ENCODE assay signal across 8 cellular contexts in the genomic region with DNA sequence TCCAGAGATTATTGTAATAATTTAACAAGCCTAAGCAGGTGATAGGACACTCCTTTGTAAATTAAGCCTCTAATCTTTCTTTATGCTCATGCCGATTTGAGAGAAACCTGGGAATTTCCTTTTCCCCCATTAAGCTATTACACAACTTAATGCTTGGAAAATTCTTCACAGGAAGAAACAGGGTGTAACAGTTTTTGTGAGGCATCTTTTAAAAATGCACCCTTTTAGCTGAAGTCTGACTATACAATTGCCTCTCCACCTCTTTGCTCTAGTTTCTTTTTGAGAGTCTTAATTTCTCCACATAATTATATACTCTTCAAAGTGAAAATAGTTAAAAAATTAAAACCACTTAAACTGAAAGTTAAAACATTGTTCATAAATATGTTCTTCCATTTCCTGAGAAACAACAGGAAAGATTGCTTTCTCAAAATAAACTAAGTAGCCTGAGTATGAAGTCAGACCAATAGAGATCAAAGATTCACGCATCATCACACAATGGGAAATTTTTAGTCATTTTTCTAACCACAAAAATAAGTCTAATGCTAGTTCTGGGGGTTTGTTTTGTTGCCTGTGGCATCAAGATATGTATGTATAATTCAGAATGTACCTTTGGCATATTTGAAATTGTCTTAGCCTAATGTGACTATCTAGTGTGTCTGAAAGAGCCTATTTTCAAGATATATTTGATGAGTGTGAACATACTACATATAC. TPM values are rescaled to one million over a fixed set of nuclear protein-coding genes. Genes with fewer than 3 reads are reported as not detected.
A peak's percentile ranks its signal among the peaks of the same experiment; 100 is the strongest.
DNase-seq lines count a peak whose midpoint lies in the region; ATAC-seq and TF ChIP-seq lines count a peak whose summit lies in the region.

No MANE protein-coding gene starts in this region.

- no peak for TF ChIP-seq CTCF in heart left ventricle (IDR thresholded peaks at IDR 0.05)

- ATAC-seq in GM18519 (IDR thresholded peaks at IDR 0.05; ENCODE audit: low FRiP score, unreplicated experiment) = peak; percentile 85
- peak; percentile 87 for ATAC-seq in HG02759 (IDR thresholded peaks at IDR 0.05; ENCODE audit: unreplicated experiment)
- no peak for ATAC-seq in heart left ventricle

- no peak overlapping the region for H3K14ac ChIP-seq in mesenchymal stem cell (ENCODE audit: low read length in 2 of 2)

- no peak overlapping the region for H3K4me3 ChIP-seq in SJSA1
- peak overlapping the region in 1 of 2 experiments; percentile 6 for H3K4me3 ChIP-seq in mesenchymal stem cell (ENCODE audit: insufficient read depth in 1 of 2, low read depth in 1 of 2, low read length in 2 of 2)
- H3K4me3 ChIP-seq in heart left ventricle = no peak overlapping the region

- intact Hi-C loops in heart left ventricle (cut with DNase I) = no loop called here

- H3K23ac ChIP-seq in mesenchymal stem cell (ENCODE audit: low read length in 2 of 2) = no peak overlapping the region

- no peak overlapping the region for H2BK15ac ChIP-seq in mesenchymal stem cell (ENCODE audit: low read depth, poor library complexity, severe bottlenecking)

- WGBS in mesenchymal stem cell = no CpG with 5 or more reads among the region's 2 CpGs
- 55 to 71% (median 61%) methylated on average over 2 of the region's 2 CpGs for WGBS in heart left ventricle, 4 donors

- no peak overlapping the region for H4K91ac ChIP-seq in mesenchymal stem cell (ENCODE audit: low read length)

- H3K4me1 ChIP-seq in SJSA1 (replicated peaks) = peaks cover 19% of the 10 kb centered on the region
- H3K4me1 ChIP-seq in mesenchymal stem cell (ENCODE audit: control insufficient read depth, insufficient read depth, low read depth, low read length) = peaks cover 1% of the 10 kb centered on the region
- H3K4me1 ChIP-seq in heart left ventricle = peaks cover 0 to 25% (median 0%) of the 10 kb centered on the region in 12 donors

- peaks cover under 1% of the 10 kb centered on the region; the same call in 1 of the 2 replicates for H3K36me3 ChIP-seq in SJSA1
- peaks cover 0 to 4% of the 10 kb centered on the region in 2 experiments for H3K36me3 ChIP-seq in mesenchymal stem cell (ENCODE audit: control insufficient read depth in 1 of 2, insufficient read depth in 2 of 2, low read depth in 1 of 2, low read length in 2 of 2)
- H3K36me3 ChIP-seq in heart left ventricle = peaks cover 0 to 11% (median 0%) of the 10 kb centered on the region in 9 donors

- no peak overlapping the region for H4K8ac ChIP-seq in mesenchymal stem cell (ENCODE audit: low read length)

- no peak overlapping the region for H2AFZ ChIP-seq in mesenchymal stem cell (ENCODE audit: low read depth, low read length)

- no peak overlapping the region for H2AK5ac ChIP-seq in mesenchymal stem cell (ENCODE audit: low read length, severe bottlenecking)

- H3K9ac ChIP-seq in mesenchymal stem cell (ENCODE audit: low read length) = peak overlapping the region; percentile 84

- H3K9me3 ChIP-seq in SJSA1 (replicated peaks) = no peaks in the 10 kb centered on the region
- no peaks in the 10 kb centered on the region for H3K9me3 ChIP-seq in mesenchymal stem cell (ENCODE audit: control insufficient read depth, low read length)
- H3K9me3 ChIP-seq in heart left ventricle = no peaks in the 10 kb centered on the region

- no peak for TF ChIP-seq POLR2A in heart left ventricle (IDR thresholded peaks at IDR 0.05)

- H3K4me2 ChIP-seq in mesenchymal stem cell (ENCODE audit: low read length, poor library complexity, severe bottlenecking) = no peak overlapping the region

- peak overlapping the region; percentile 66 for H3K27ac ChIP-seq in SJSA1
- H3K27ac ChIP-seq in mesenchymal stem cell (ENCODE audit: low read length, poor library complexity, severe bottlenecking) = peak overlapping the region; percentile 28
- peak overlapping the region in 3 of 12 donors; percentile 6 to 56 (median 12) for H3K27ac ChIP-seq in heart left ventricle

- H2BK12ac ChIP-seq in mesenchymal stem cell (ENCODE audit: low read length in 2 of 2) = no peak overlapping the region

- H3K79me1 ChIP-seq in mesenchymal stem cell (replicated peaks; ENCODE audit: low read length, poor library complexity, severe bottlenecking) = peaks cover 14% of the 10 kb centered on the region

- H2BK5ac ChIP-seq in mesenchymal stem cell (ENCODE audit: low read depth, low read length, poor library complexity, severe bottlenecking) = no peak overlapping the region

- H3K18ac ChIP-seq in mesenchymal stem cell (ENCODE audit: low read depth in 1 of 2, low read length in 2 of 2) = no peak overlapping the region

- H3K4ac ChIP-seq in mesenchymal stem cell (ENCODE audit: low read depth in 1 of 2, low read length in 2 of 2) = no peak overlapping the region

- no peak overlapping the region for H2BK120ac ChIP-seq in mesenchymal stem cell (ENCODE audit: low read depth, low read length)

- DNase-seq in SJSA1 (ENCODE audit: low read depth in 1 of 2, low spot score in 2 of 2) = peak in 1 of 2 experiments; percentile 40
- peak; percentile 70 for DNase-seq in mesenchymal stem cell
- DNase-seq in heart left ventricle = no peak
- no peak for DNase-seq in NOMO-1 treated with dmso at 0.1 percent for 144 hours (lab: John Stamatoyannopoulos, UW; ENCODE audit: unreplicated experiment)
- no peak for DNase-seq in NCI-H345 treated with DMSO at 0.1 percent for 48 hours (lab: John Stamatoyannopoulos, UW; ENCODE audit: unreplicated experiment)
- DNase-seq in NCI-H1048 (lab: John Stamatoyannopoulos, UW) = no peak

- H3K27me3 ChIP-seq in SJSA1 (replicated peaks) (no peaks in the 10 kb centered on the region), mesenchymal stem cell (ENCODE audit: control insufficient read depth in 1 of 2, insufficient read depth in 1 of 2, low read length in 2 of 2) (no peaks in the 10 kb centered on the region), heart left ventricle (no peaks in the 10 kb centered on the region)

RNA-seq across cellular contexts. Expression of gene LRRC8D, which starts 34.7 kb away (rescaled TPM):
- total RNA-seq in SJSA1 (2014; rRNA removed; shearing (Covaris generic)) = 19.5 and 23.2 TPM in 2 replicates
- 28.0 TPM for polyA plus RNA-seq in mesenchymal stem cell (2013, experiment 1 of 2)
- 28.7 TPM for polyA plus RNA-seq in mesenchymal stem cell (2013, experiment 2 of 2)
- total RNA-seq in heart left ventricle = 10 to 100 TPM in 3 of 9 donors, 1 to 10 TPM in 6; 5.7 to 13.0 (median 8.0) TPM
- 10 to 100 TPM in 1 of 2 donors, 1 to 10 TPM in 1; 2.1 to 16.5 TPM for polyA plus RNA-seq in heart left ventricle

Comparison
In these comparisons a context has a peak if more than half of its experiments do, and no peak if none do; other contexts are left out.
1. ATAC-seq: peak in GM18519 (single experiment) and HG02759 (single experiment); none in heart left ventricle (0 of 4).